Comparison of ENCODE assay signal across 9 cellular contexts in genomic region chr17:46195217-46195855, GRCh38. TPM values are rescaled to one million over a fixed set of nuclear protein-coding genes. Genes with fewer than 3 reads are reported as not detected.
DNase-seq lines count a peak whose midpoint lies in the region; ATAC-seq and TF ChIP-seq lines count a peak whose summit lies in the region.
"Had no signal": no experiment of that assay in that cellular context is flagged by ENCODE, and none has a peak within 500 bp of the region (broad histone marks: within the 10 kb centered on the region; RNA-seq: fewer than 3 reads in every experiment).

No MANE protein-coding gene starts in this region.

- peaks cover 7% of the 10 kb centered on the region for H3K36me3 Mint-ChIP-seq in activated naive CD4-positive, alpha-beta T cell treated with anti-CD3 and anti-CD28 coated beads for 36 hours (ENCODE audit: low read depth)
- peaks cover 34% of the 10 kb centered on the region for H3K36me3 Mint-ChIP-seq in effector memory CD8-positive, alpha-beta T cell (ENCODE audit: insufficient read depth)

- intact Hi-C loops in activated naive CD4-positive, alpha-beta T cell treated with anti-CD3 and anti-CD28 coated beads for 36 hours (cut with micrococcal nuclease): loop anchor here (1.0 kb wide), 1 partner anchor 18 kb away; no protein-coding TSS in a partner anchor
- intact Hi-C loops in thyroid gland (cut with DNase I) (no loop called here), ovary (cut with DNase I) (loop anchor here in 3 of 4 donors (2.0 to 10.0 kb wide), 2 partner anchors 13 to 151 kb away; no protein-coding TSS in a partner anchor)

- peak overlapping the region; percentile 94 for H3K27ac Mint-ChIP-seq in activated naive CD4-positive, alpha-beta T cell treated with anti-CD3 and anti-CD28 coated beads for 36 hours
- H3K27ac Mint-ChIP-seq in effector memory CD8-positive, alpha-beta T cell: peak overlapping the region; percentile 95 to 96

- peak; percentile 38 for TF ChIP-seq CTCF in RWPE1 (conservative IDR thresholded peaks at IDR 0.05; ENCODE audit: low read depth)
- TF ChIP-seq CTCF in thyroid gland (IDR thresholded peaks at IDR 0.05): no peak
- TF ChIP-seq CTCF in ovary (IDR thresholded peaks at IDR 0.05): no peak

- H3K9me3 ChIP-seq in thyroid gland (no peaks in the 10 kb centered on the region), ovary (no peaks in the 10 kb centered on the region)

- no peaks in the 10 kb centered on the region for H3K27me3 Mint-ChIP-seq in activated naive CD4-positive, alpha-beta T cell treated with anti-CD3 and anti-CD28 coated beads for 36 hours (ENCODE audit: low read depth)
- no peaks in the 10 kb centered on the region for H3K27me3 Mint-ChIP-seq in effector memory CD8-positive, alpha-beta T cell

- no peaks in the 10 kb centered on the region for H3K36me3 ChIP-seq in thyroid gland
- no peaks in the 10 kb centered on the region for H3K36me3 ChIP-seq in ovary

- H3K4me3 ChIP-seq in thyroid gland (replicated peaks in 1 of 3) (no peak overlapping the region), ovary (no peak overlapping the region)

- peak overlapping the region; percentile 80 for H3K4me3 Mint-ChIP-seq in activated naive CD4-positive, alpha-beta T cell treated with anti-CD3 and anti-CD28 coated beads for 36 hours
- peak overlapping the region; percentile 79 to 96 for H3K4me3 Mint-ChIP-seq in effector memory CD8-positive, alpha-beta T cell

- TF ChIP-seq EP300 in ovary (IDR thresholded peaks at IDR 0.05): no peak

- no peaks in the 10 kb centered on the region for H3K9me3 Mint-ChIP-seq in activated naive CD4-positive, alpha-beta T cell treated with anti-CD3 and anti-CD28 coated beads for 36 hours
- no peaks in the 10 kb centered on the region for H3K9me3 Mint-ChIP-seq in effector memory CD8-positive, alpha-beta T cell

- TF ChIP-seq POLR2A in thyroid gland (IDR thresholded peaks at IDR 0.05): no peak
- TF ChIP-seq POLR2A in ovary (IDR thresholded peaks at IDR 0.05): no peak

- H3K27ac ChIP-seq in RWPE1 (no peak overlapping the region), thyroid gland (peak overlapping the region in 2 of 3 donors; percentile 22 to 100), ovary (no peak overlapping the region)
- H3K27ac ChIP-seq: foreskin keratinocyte had no signal

- CTCF ChIA-PET in activated naive CD4-positive, alpha-beta T cell treated with anti-CD3 and anti-CD28 coated beads for 36 hours (lab: Charles Lee): interaction anchor here (0.9 to 1.0 kb wide), 4 partner anchors 9 to 18 kb away, joined by 3 to 5 read pairs (median 4); no protein-coding TSS in a partner anchor
- CTCF ChIA-PET in RWPE1 (lab: Yijun Ruan, JAX): no interaction called here

- H3K4me1 Mint-ChIP-seq in activated naive CD4-positive, alpha-beta T cell treated with anti-CD3 and anti-CD28 coated beads for 36 hours (ENCODE audit: low read depth): peaks cover 50% of the 10 kb centered on the region
- H3K4me1 Mint-ChIP-seq in effector memory CD8-positive, alpha-beta T cell (ENCODE audit: low read depth in 2 of 2): peaks cover 38 to 55% of the 10 kb centered on the region in 2 donors

- POLR2A ChIA-PET in RWPE1 (lab: Yijun Ruan, JAX; ENCODE audit: low non-redundant PET): no interaction called here

- H3K4me1 ChIP-seq in thyroid gland: peaks cover 25 to 28% of the 10 kb centered on the region in 2 donors
- H3K4me1 ChIP-seq in ovary (ENCODE audit: insufficient read depth): peaks cover 8% of the 10 kb centered on the region

- H3K27me3 ChIP-seq in thyroid gland: no peaks in the 10 kb centered on the region
- no peaks in the 10 kb centered on the region for H3K27me3 ChIP-seq in ovary
- H3K27me3 ChIP-seq: foreskin keratinocyte had no signal

- no peak for ATAC-seq in effector memory CD8-positive, alpha-beta T cell (replicated peaks)
- ATAC-seq in HG03196 (IDR thresholded peaks at IDR 0.05; ENCODE audit: unreplicated experiment): no peak
- ATAC-seq: foreskin keratinocyte had no signal

- WGBS in thyroid gland, 2 donors: 45 to 51% methylated on average over 5 of the region's 5 CpGs
- WGBS in ovary, 3 donors: 70 to 76% (median 71%) methylated on average over 5 of the region's 5 CpGs

- no peak for DNase-seq in activated naive CD4-positive, alpha-beta T cell treated with anti-CD3 and anti-CD28 coated beads for 36 hours
- DNase-seq in activated naive CD4-positive, alpha-beta T cell treated with Interleukin-2 at 50 U/mL for 16 hours: no peak
- DNase-seq in RWPE1 (ENCODE audit: low spot score) (no peak), thyroid gland (peak; percentile 50 to 56), ovary (no peak), NCI-H2196 treated with DMSO at 0.1 percent for 48 hours (lab: John Stamatoyannopoulos, UW; ENCODE audit: unreplicated experiment) (no peak)
- no peak for DNase-seq in effector memory CD8-positive, alpha-beta T cell
- DNase-seq: foreskin keratinocyte had no signal

RNA-seq across cellular contexts. Expression of gene KANSL1, which starts 2.1 kb away (rescaled TPM):
- 10 to 100 TPM; 64.3 to 64.5 TPM for total RNA-seq in activated naive CD4-positive, alpha-beta T cell treated with anti-CD3 and anti-CD28 coated beads for 36 hours
- total RNA-seq in thyroid gland (100 to 1,000 TPM in 3 of 4 donors, 10 to 100 TPM in 1; 90.7 to 209 (median 124) TPM), ovary (100 to 1,000 TPM in 2 of 7 donors, 10 to 100 TPM in 5; 60.2 to 107 (median 86.9) TPM)
- polyA plus RNA-seq in ovary: 10 to 100 TPM; 30.4 to 39.8 TPM

Comparison
In these comparisons a context has a peak if more than half of its experiments do, and no peak if none do; other contexts are left out.
1. DNase-seq: peak in thyroid gland (2 of 2); none in activated naive CD4-positive, alpha-beta T cell treated with anti-CD3 and anti-CD28 coated beads for 36 hours (single experiment), activated naive CD4-positive, alpha-beta T cell treated with Interleukin-2 at 50 U/mL for 16 hours (single experiment), RWPE1 (single experiment), effector memory CD8-positive, alpha-beta T cell (0 of 3), ovary (0 of 5) and NCI-H2196 treated with DMSO at 0.1 percent for 48 hours (single experiment).
2. H3K27ac ChIP-seq: peak in thyroid gland (2 of 3); none in RWPE1 (single experiment) and ovary (0 of 2).